8 cellular contexts compared by ENCODE assay signal in the genomic region with DNA sequence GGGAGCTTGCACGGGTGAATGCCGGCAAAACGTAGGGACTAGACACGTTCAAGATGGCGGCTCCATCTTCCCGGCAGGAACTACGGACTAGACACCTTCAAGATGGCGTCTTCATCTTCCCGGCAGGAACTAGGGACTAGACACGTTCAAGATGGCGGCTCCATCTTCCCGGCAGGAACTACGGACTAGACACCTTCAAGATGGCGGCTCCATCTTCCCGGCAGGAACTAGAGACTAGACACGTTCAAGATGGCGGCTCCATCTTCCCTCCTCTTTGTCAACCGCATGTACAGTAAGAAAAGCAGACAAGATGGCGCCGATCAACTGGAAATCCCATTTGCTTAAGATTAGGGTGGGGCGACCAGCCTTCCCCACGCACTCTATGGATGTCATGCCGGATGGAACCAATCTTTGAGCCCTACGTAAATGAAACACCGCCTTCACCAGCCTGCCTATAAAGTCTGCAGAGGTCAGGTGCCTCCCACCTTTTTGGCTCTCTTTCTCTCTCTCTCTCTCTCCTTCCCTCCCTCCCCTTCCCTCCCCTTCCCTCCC.
A peak's percentile ranks its signal among the peaks of the same experiment; 100 is the strongest.
DNase-seq lines count a peak whose midpoint lies in the region; ATAC-seq and TF ChIP-seq lines count a peak whose summit lies in the region.

No MANE protein-coding gene starts in this region.

- H3K9me3 ChIP-seq in lung (ENCODE audit: control insufficient read depth in 2 of 2, insufficient read depth in 1 of 2, low read length in 1 of 2), result peaks cover 0 to 10% of the 10 kb centered on the region in 2 donors

- peak overlapping the region; percentile 44 to 66 for H3K4me3 Mint-ChIP-seq in stimulated activated naive CD8-positive, alpha-beta T cell treated with anti-CD3 and anti-CD28 coated beads, Interleukin-15, amount 100 ng/mL, for 72 hours
- H3K4me3 Mint-ChIP-seq in central memory CD8-positive, alpha-beta T cell, result peak overlapping the region; percentile 45

- no peaks in the 10 kb centered on the region for H3K27me3 ChIP-seq in lung (ENCODE audit: control insufficient read depth, insufficient read depth)

- peak; percentile 98 for ATAC-seq in stimulated activated naive CD8-positive, alpha-beta T cell treated with anti-CD3 and anti-CD28 coated beads, Interleukin-15, amount 100 ng/mL, for 72 hours
- ATAC-seq in stimulated activated naive CD8-positive, alpha-beta T cell treated with anti-CD3 and anti-CD28 coated beads, Interleukin-15, Interleukin-2, amounts not matched to agents 100 U/mL and 50 U/mL, for 24 hours, result no peak
- peak; percentile 82 for ATAC-seq in HG03432 (IDR thresholded peaks at IDR 0.05; ENCODE audit: unreplicated experiment)
- ATAC-seq in central memory CD8-positive, alpha-beta T cell (replicated peaks; ENCODE audit: extremely low read depth, poor library complexity, severe bottlenecking), result peak; percentile 94
- ATAC-seq in lung (ENCODE audit: insufficient read depth, low FRiP score), result peak; percentile 96
- no peak for ATAC-seq in GM19452 (IDR thresholded peaks at IDR 0.05; ENCODE audit: unreplicated experiment)

- H3K4me3 ChIP-seq in lung, result peak overlapping the region; percentile 28

- peaks cover 20% of the 10 kb centered on the region for H3K36me3 Mint-ChIP-seq in central memory CD8-positive, alpha-beta T cell (ENCODE audit: insufficient read depth)

- no peaks in the 10 kb centered on the region for H3K27me3 Mint-ChIP-seq in stimulated activated naive CD8-positive, alpha-beta T cell treated with anti-CD3 and anti-CD28 coated beads, Interleukin-15, amount 100 ng/mL, for 72 hours
- H3K27me3 Mint-ChIP-seq in central memory CD8-positive, alpha-beta T cell, result no peaks in the 10 kb centered on the region

- no peaks in the 10 kb centered on the region for H3K4me1 Mint-ChIP-seq in stimulated activated naive CD8-positive, alpha-beta T cell treated with anti-CD3 and anti-CD28 coated beads, Interleukin-15, amount 100 ng/mL, for 72 hours
- H3K4me1 Mint-ChIP-seq in central memory CD8-positive, alpha-beta T cell, result peaks cover 11% of the 10 kb centered on the region

- peak overlapping the region in 1 of 2 donors; percentile 33 for H3K27ac ChIP-seq in lung (ENCODE audit: low read depth in 1 of 2, low read length in 1 of 2)

- H3K9me3 Mint-ChIP-seq in stimulated activated naive CD8-positive, alpha-beta T cell treated with anti-CD3 and anti-CD28 coated beads, Interleukin-15, amount 100 ng/mL, for 72 hours, result peaks cover 21 to 25% of the 10 kb centered on the region in 2 donors
- H3K9me3 Mint-ChIP-seq in central memory CD8-positive, alpha-beta T cell, result peaks cover 19% of the 10 kb centered on the region

- H3K36me3 ChIP-seq in lung (ENCODE audit: control insufficient read depth in 2 of 2, insufficient read depth in 2 of 2, low read length in 2 of 2), result no peaks in the 10 kb centered on the region

- DNase-seq in stimulated activated naive CD8-positive, alpha-beta T cell treated with anti-CD3 and anti-CD28 coated beads, Interleukin-15, amount 100 ng/mL, for 72 hours, result peak; percentile 31 to 89
- no peak for DNase-seq in stimulated activated naive CD8-positive, alpha-beta T cell treated with anti-CD3 and anti-CD28 coated beads, Interleukin-15, Interleukin-2, amounts not matched to agents 100 U/mL and 50 U/mL, for 24 hours
- DNase-seq in T-helper 9 cell (peak; percentile 72), lung (ENCODE audit: low spot score) (peak; percentile 93)
- DNase-seq in central memory CD8-positive, alpha-beta T cell (ENCODE audit: low spot score in 2 of 2), result peak in 1 of 2 donors; percentile 65
- peak; percentile 22 to 26 for DNase-seq in stimulated activated CD8-positive, alpha-beta memory T cell treated with anti-CD3 and anti-CD28 coated beads, Interleukin-4, amount 100 ng/mL, for 1 hour (ENCODE audit: low read depth in 2 of 2, low spot score in 1 of 2)

- 27 to 77% methylated on average over 25 of the region's 25 CpGs for WGBS in lung, 2 donors

- no peaks in the 10 kb centered on the region for H3K4me1 ChIP-seq in lung (ENCODE audit: control insufficient read depth in 2 of 2, insufficient read depth in 2 of 2, low read length in 2 of 2)

- no peak for TF ChIP-seq CTCF in lung (IDR thresholded peaks at IDR 0.05; ENCODE audit: control extremely low read depth, extremely low read depth)

- H3K27ac Mint-ChIP-seq in stimulated activated naive CD8-positive, alpha-beta T cell treated with anti-CD3 and anti-CD28 coated beads, Interleukin-15, amount 100 ng/mL, for 72 hours, result peak overlapping the region in 1 of 2 donors; percentile 63
- H3K27ac Mint-ChIP-seq in central memory CD8-positive, alpha-beta T cell (ENCODE audit: low read depth), result peak overlapping the region; percentile 88

Comparison
In these comparisons a context has a peak if more than half of its experiments do, and no peak if none do; other contexts are left out.
1. ATAC-seq: peak in stimulated activated naive CD8-positive, alpha-beta T cell treated with anti-CD3 and anti-CD28 coated beads, Interleukin-15, amount 100 ng/mL, for 72 hours (single experiment), HG03432 (single experiment), central memory CD8-positive, alpha-beta T cell (single experiment) and lung (single experiment); none in stimulated activated naive CD8-positive, alpha-beta T cell treated with anti-CD3 and anti-CD28 coated beads, Interleukin-15, Interleukin-2, amounts not matched to agents 100 U/mL and 50 U/mL, for 24 hours (single experiment) and GM19452 (single experiment).